21 cellular contexts compared by ENCODE assay signal in genomic region chr2:103123516-103123915, GRCh38.
DNase-seq lines count a peak whose midpoint lies in the region; ATAC-seq, FAIRE-seq and TF ChIP-seq lines count a peak whose summit lies in the region.
"Had no signal": no experiment of that assay in that cellular context is flagged by ENCODE, and none has a peak within 500 bp of the region (broad histone marks: within the 10 kb centered on the region; RNA-seq: fewer than 3 reads in every experiment).

No MANE protein-coding gene starts in this region.

- H2AFZ ChIP-seq in HepG2 (ENCODE audit: low read length) = no peak overlapping the region
- H2AFZ ChIP-seq: GM23338 had no signal

- WGBS in HepG2 (ENCODE audit: low lambda C conversion rate) = 4% methylated on average over 2 of the region's 2 CpGs
- WGBS in right lobe of liver (ENCODE audit: insufficient coverage, low coverage, low lambda C conversion rate, missing lambda C conversion rate) = 40% methylated on average over 2 of the region's 2 CpGs

- H3K4me3 ChIP-seq in HepG2 (replicated peaks in 1 of 3; ENCODE audit: insufficient read depth in 1 of 3, low read depth in 2 of 3, low read length in 3 of 3) (no peak overlapping the region), right lobe of liver (no peak overlapping the region)
- H3K4me3 ChIP-seq: GM23338 had no signal

- intact Hi-C loops in HepG2 (cut with micrococcal nuclease; ENCODE audit: unreplicated experiment) = no loop called here
- intact Hi-C loops in right lobe of liver (cut with DNase I) = no loop called here

- CTCF ChIA-PET in HepG2 (lab: Yijun Ruan, JAX; ENCODE audit: low intra/inter-chr PET ratio, low total read pairs) = no interaction called here

- no peaks in the 10 kb centered on the region for H3K79me2 ChIP-seq in HepG2 (ENCODE audit: insufficient read depth, low read length)

- ATAC-seq in HepG2 (no peak), right lobe of liver (no peak), HG03045 (IDR thresholded peaks at IDR 0.05; ENCODE audit: unreplicated experiment) (no peak), GM21528 (IDR thresholded peaks at IDR 0.05; ENCODE audit: low FRiP score, unreplicated experiment) (no peak)
- ATAC-seq: GM23338 had no signal

- BruUV-seq in HepG2 (replicated peaks; lab: Mats Ljungman, UMichigan) = no TSS peak

- DNase-seq in HepG2 (ENCODE audit: low spot score) (no peak), right lobe of liver (no peak), NCI-H345 treated with DMSO at 0.1 percent for 48 hours (lab: John Stamatoyannopoulos, UW; ENCODE audit: unreplicated experiment) (peak; percentile 21), NCI-H748 treated with DMSO at 0.1 percent for 48 hours (lab: John Stamatoyannopoulos, UW) (peak; percentile 19), NCI-H2171 (lab: John Stamatoyannopoulos, UW) (no peak)
- DNase-seq: ACHN; BE2C; C1 segment of cervical spinal cord; Caco-2; CD4-positive, CD25-positive, alpha-beta regulatory T cell; CD8-positive, alpha-beta memory T cell; HCEC 1CT had no signal

- no peaks in the 10 kb centered on the region for H4K20me1 ChIP-seq in HepG2 (ENCODE audit: insufficient read depth, low read length)

- TF ChIP-seq RAD21 in HepG2 (CRISPR knock-in tag; IDR thresholded peaks at IDR 0.05) = no peak

- TF ChIP-seq POLR2A in HepG2 (IDR thresholded peaks at IDR 0.05; ENCODE audit: insufficient read depth in 1 of 2, low read depth in 2 of 2, low read length in 2 of 2) (no peak), right lobe of liver (IDR thresholded peaks at IDR 0.05) (no peak)

- POLR2A ChIA-PET in HepG2 (lab: Yijun Ruan, JAX) = no interaction called here

- H3K27ac ChIP-seq in HepG2 (ENCODE audit: extremely low read length, insufficient read depth, low read length) (no peak overlapping the region), right lobe of liver (no peak overlapping the region)

- H3K36me3 ChIP-seq in HepG2 (replicated peaks in 1 of 2; ENCODE audit: control insufficient read depth in 1 of 2, insufficient read depth in 2 of 2, low read length in 2 of 2) (no peaks in the 10 kb centered on the region), right lobe of liver (no peaks in the 10 kb centered on the region)
- H3K36me3 ChIP-seq: BE2C had no signal

- in situ Hi-C loops in HepG2 (cut with HindIII; ENCODE audit: extremely low pct_ligation_motif_present, low pct_unique_long_range_greater_than_20kb) = no loop called here

- FAIRE-seq in HepG2 (lab: Jason Lieb, UNC) = no peak
- FAIRE-seq: D721Med, G401.6, GM12891, GM19239, H54, HTR-8/SVneo had no signal

- TF ChIP-seq CTCF in HepG2 (CRISPR knock-in tag; IDR thresholded peaks at IDR 0.05) (no peak), right lobe of liver (IDR thresholded peaks at IDR 0.05) (no peak)

- H3K27me3 ChIP-seq in HepG2 (ENCODE audit: control insufficient read depth in 1 of 2, insufficient read depth in 2 of 2, low read length in 2 of 2) (no peaks in the 10 kb centered on the region), right lobe of liver (no peaks in the 10 kb centered on the region)
- H3K27me3 ChIP-seq: BE2C had no signal

- H3K4me1 ChIP-seq in HepG2 (ENCODE audit: insufficient read depth, low read length) (no peaks in the 10 kb centered on the region), right lobe of liver (no peaks in the 10 kb centered on the region)
- H3K4me1 ChIP-seq: BE2C, Caco-2 had no signal

- no peak overlapping the region for H3K9ac ChIP-seq in HepG2 (ENCODE audit: insufficient read depth, low read depth, low read length)

- H3K9me3 ChIP-seq in HepG2 (ENCODE audit: low read length) (no peaks in the 10 kb centered on the region), right lobe of liver (no peaks in the 10 kb centered on the region)
- H3K9me3 ChIP-seq: BE2C, Caco-2 had no signal

- TF ChIP-seq EP300 in HepG2 (IDR thresholded peaks at IDR 0.05; ENCODE audit: low read depth in 2 of 2, low read length in 2 of 2) (no peak), HepG2 (CRISPR knock-in tag; IDR thresholded peaks at IDR 0.05; ENCODE audit: borderline replicate concordance) (no peak)

- H3K4me2 ChIP-seq in HepG2 (ENCODE audit: low read depth, low read length) = no peak overlapping the region
- H3K4me2 ChIP-seq: GM23338 had no signal

TF ChIP-seq in HepG2, 621 proteins besides CTCF, POLR2A, EP300 and RAD21:
- TF ChIP-seq MAFF (IDR thresholded peaks at IDR 0.05; ENCODE audit: low read depth, low read length) (peak; percentile 55; the same call in 1 of the 2 replicates), MAFK (conservative IDR thresholded peaks at IDR 0.05 in 1 of 2, IDR thresholded peaks at IDR 0.05 in 1 of 2; ENCODE audit: low read length in 2 of 2) (peak in 1 of 2 experiments; percentile 71; a peak in 3 of 4 replicates), ZNF577 (CRISPR knock-in tag; IDR thresholded peaks at IDR 0.05; ENCODE audit: borderline replicate concordance, low read depth) (no peak)
TF ChIP-seq in HepG2: peak in this region for 2.

Comparison
In these comparisons a context has a peak if more than half of its experiments do, and no peak if none do; other contexts are left out.
1. DNase-seq: peak in NCI-H345 treated with DMSO at 0.1 percent for 48 hours (single experiment) and NCI-H748 treated with DMSO at 0.1 percent for 48 hours (single experiment); none in HepG2 (single experiment), right lobe of liver (0 of 3) and NCI-H2171 (single experiment).